Comparison of ENCODE assay signal across 1 cellular context in genomic region chr17:19645608-19646250, GRCh38.
TF ChIP-seq lines count a peak whose summit lies in the region.

No MANE protein-coding gene starts in this region.

TF ChIP-seq in HepG2, 621 proteins besides CTCF, POLR2A, EP300 and RAD21 (continued from another document):
- TF ChIP-seq PRDM4 (CRISPR knock-in tag; IDR thresholded peaks at IDR 0.05; ENCODE audit: borderline replicate concordance) (no peak), ZNF724P (CRISPR knock-in tag; IDR thresholded peaks at IDR 0.05; ENCODE audit: borderline replicate concordance) (no peak), STAG1 (CRISPR knock-in tag; IDR thresholded peaks at IDR 0.05) (peak; percentile 61), RORA (CRISPR knock-in tag; IDR thresholded peaks at IDR 0.05) (no peak), ZSCAN30 (CRISPR knock-in tag; IDR thresholded peaks at IDR 0.05) (no peak), ZNF589 (CRISPR knock-in tag; conservative IDR thresholded peaks at IDR 0.05) (no peak), ZNF501 (CRISPR knock-in tag; IDR thresholded peaks at IDR 0.05) (no peak), ZMYM3 (CRISPR knock-in tag; IDR thresholded peaks at IDR 0.05) (no peak), KAT2B (IDR thresholded peaks at IDR 0.05; ENCODE audit: borderline replicate concordance, low read depth, low read length) (no peak), ATF1 (CRISPR knock-in tag; IDR thresholded peaks at IDR 0.05) (no peak), PHF20 (CRISPR knock-in tag; IDR thresholded peaks at IDR 0.05) (no peak), CHD4 (IDR thresholded peaks at IDR 0.05; ENCODE audit: borderline replicate concordance, low read length) (0 out of 2 replicates have a peak, but pooled peaks have one; percentile 43), ZIK1 (CRISPR knock-in tag; IDR thresholded peaks at IDR 0.05; ENCODE audit: borderline replicate concordance, low read depth) (no peak), ZNF30 (CRISPR knock-in tag; IDR thresholded peaks at IDR 0.05) (no peak)
- TF ChIP-seq, protein P1, sequence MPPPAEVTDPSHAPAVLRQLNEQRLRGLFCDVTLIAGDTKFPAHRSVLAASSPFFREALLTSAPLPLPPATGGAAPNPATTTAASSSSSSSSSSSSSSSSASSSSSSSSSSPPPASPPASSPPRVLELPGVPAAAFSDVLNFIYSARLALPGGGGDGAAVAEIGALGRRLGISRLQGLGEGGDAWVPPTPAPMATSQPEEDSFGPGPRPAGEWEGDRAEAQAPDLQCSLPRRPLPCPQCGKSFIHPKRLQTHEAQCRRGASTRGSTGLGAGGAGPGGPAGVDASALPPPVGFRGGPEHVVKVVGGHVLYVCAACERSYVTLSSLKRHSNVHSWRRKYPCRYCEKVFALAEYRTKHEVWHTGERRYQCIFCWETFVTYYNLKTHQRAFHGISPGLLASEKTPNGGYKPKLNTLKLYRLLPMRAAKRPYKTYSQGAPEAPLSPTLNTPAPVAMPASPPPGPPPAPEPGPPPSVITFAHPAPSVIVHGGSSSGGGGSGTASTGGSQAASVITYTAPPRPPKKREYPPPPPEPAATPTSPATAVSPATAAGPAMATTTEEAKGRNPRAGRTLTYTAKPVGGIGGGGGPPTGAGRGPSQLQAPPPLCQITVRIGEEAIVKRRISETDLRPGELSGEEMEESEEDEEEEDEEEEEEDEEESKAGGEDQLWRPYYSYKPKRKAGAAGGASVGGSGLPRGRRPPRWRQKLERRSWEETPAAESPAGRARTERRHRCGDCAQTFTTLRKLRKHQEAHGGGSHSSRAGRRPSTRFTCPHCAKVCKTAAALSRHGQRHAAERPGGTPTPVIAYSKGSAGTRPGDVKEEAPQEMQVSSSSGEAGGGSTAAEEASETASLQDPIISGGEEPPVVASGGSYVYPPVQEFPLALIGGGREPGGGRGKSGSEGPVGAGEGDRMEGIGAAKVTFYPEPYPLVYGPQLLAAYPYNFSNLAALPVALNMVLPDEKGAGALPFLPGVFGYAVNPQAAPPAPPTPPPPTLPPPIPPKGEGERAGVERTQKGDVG (CRISPR knock-in tag; IDR thresholded peaks at IDR 0.05; ENCODE audit: borderline replicate concordance) = no peak
- TF ChIP-seq, protein P2, sequence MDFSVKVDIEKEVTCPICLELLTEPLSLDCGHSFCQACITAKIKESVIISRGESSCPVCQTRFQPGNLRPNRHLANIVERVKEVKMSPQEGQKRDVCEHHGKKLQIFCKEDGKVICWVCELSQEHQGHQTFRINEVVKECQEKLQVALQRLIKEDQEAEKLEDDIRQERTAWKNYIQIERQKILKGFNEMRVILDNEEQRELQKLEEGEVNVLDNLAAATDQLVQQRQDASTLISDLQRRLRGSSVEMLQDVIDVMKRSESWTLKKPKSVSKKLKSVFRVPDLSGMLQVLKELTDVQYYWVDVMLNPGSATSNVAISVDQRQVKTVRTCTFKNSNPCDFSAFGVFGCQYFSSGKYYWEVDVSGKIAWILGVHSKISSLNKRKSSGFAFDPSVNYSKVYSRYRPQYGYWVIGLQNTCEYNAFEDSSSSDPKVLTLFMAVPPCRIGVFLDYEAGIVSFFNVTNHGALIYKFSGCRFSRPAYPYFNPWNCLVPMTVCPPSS (IDR thresholded peaks at IDR 0.05) = no peak
- TF ChIP-seq, protein P3, sequence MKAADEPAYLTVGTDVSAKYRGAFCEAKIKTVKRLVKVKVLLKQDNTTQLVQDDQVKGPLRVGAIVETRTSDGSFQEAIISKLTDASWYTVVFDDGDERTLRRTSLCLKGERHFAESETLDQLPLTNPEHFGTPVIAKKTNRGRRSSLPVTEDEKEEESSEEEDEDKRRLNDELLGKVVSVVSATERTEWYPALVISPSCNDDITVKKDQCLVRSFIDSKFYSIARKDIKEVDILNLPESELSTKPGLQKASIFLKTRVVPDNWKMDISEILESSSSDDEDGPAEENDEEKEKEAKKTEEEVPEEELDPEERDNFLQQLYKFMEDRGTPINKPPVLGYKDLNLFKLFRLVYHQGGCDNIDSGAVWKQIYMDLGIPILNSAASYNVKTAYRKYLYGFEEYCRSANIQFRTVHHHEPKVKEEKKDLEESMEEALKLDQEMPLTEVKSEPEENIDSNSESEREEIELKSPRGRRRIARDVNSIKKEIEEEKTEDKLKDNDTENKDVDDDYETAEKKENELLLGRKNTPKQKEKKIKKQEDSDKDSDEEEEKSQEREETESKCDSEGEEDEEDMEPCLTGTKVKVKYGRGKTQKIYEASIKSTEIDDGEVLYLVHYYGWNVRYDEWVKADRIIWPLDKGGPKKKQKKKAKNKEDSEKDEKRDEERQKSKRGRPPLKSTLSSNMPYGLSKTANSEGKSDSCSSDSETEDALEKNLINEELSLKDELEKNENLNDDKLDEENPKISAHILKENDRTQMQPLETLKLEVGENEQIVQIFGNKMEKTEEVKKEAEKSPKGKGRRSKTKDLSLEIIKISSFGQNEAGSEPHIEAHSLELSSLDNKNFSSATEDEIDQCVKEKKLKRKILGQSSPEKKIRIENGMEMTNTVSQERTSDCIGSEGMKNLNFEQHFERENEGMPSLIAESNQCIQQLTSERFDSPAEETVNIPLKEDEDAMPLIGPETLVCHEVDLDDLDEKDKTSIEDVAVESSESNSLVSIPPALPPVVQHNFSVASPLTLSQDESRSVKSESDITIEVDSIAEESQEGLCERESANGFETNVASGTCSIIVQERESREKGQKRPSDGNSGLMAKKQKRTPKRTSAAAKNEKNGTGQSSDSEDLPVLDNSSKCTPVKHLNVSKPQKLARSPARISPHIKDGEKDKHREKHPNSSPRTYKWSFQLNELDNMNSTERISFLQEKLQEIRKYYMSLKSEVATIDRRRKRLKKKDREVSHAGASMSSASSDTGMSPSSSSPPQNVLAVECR (CRISPR knock-in tag; IDR thresholded peaks at IDR 0.05; ENCODE audit: borderline replicate concordance) = no peak
TF ChIP-seq in HepG2: peak in this region for 6.
